8 cellular contexts compared by ENCODE assay signal in genomic region chr11:128716661-128717210, GRCh38. TPM values are rescaled to one million over a fixed set of nuclear protein-coding genes. Genes with fewer than 3 reads are reported as not detected.
DNase-seq lines count a peak whose midpoint lies in the region; ATAC-seq and TF ChIP-seq lines count a peak whose summit lies in the region.

No MANE protein-coding gene starts in this region.

- CTCF ChIA-PET in SK-N-SH (lab: Yijun Ruan, JAX), result no interaction called here

- H2AK5ac ChIP-seq in trophoblast cell (ENCODE audit: low read length), result peak overlapping the region; percentile 76

- no peak overlapping the region for H2BK5ac ChIP-seq in trophoblast cell (ENCODE audit: low read depth, low read length, poor library complexity)

- H4K12ac ChIP-seq in trophoblast cell (ENCODE audit: low read depth, low read length), result no peak overlapping the region

- H3K18ac ChIP-seq in trophoblast cell (ENCODE audit: low read length), result no peak overlapping the region

- H3K36me3 ChIP-seq in SK-N-SH (replicated peaks in 1 of 2; ENCODE audit: control insufficient read depth in 1 of 2, insufficient read depth in 2 of 2, low read length in 1 of 2) (peaks cover 0 to 7% of the 10 kb centered on the region in 2 experiments), trophoblast cell (ENCODE audit: control insufficient read depth in 1 of 2, insufficient read depth in 2 of 2, low read length in 2 of 2) (peaks cover 0 to 3% of the 10 kb centered on the region in 2 experiments)

- TF ChIP-seq RAD21 in SK-N-SH (IDR thresholded peaks at IDR 0.05; ENCODE audit: low read length), result no peak

- ATAC-seq in GM21447 (IDR thresholded peaks at IDR 0.05; ENCODE audit: unreplicated experiment) (peak; percentile 33), HG03571 (IDR thresholded peaks at IDR 0.05; ENCODE audit: unreplicated experiment) (no peak)

- peaks cover 94% of the 10 kb centered on the region for H3K79me2 ChIP-seq in SK-N-SH (ENCODE audit: insufficient read depth)
- no peaks in the 10 kb centered on the region for H3K79me2 ChIP-seq in trophoblast cell (ENCODE audit: control insufficient read depth, insufficient read depth, low read length, poor library complexity)

- no peaks in the 10 kb centered on the region for H3K27me3 ChIP-seq in SK-N-SH (ENCODE audit: insufficient read depth)
- no peaks in the 10 kb centered on the region for H3K27me3 ChIP-seq in trophoblast cell (ENCODE audit: insufficient read depth, low read length)

- H3K27ac ChIP-seq in SK-N-SH (ENCODE audit: low read depth in 2 of 2, low read length in 1 of 2), result peak overlapping the region in 1 of 2 experiments; percentile 76; a peak in 2 of 4 replicates
- H3K27ac ChIP-seq in trophoblast cell (ENCODE audit: low read depth, low read length), result no peak overlapping the region

- peak overlapping the region; percentile 97 for H3K27ac Mint-ChIP-seq in dendritic cell treated with granulocyte-macrophage colony-stimulating factor and Interleukin-4, amounts not matched to agents 40 ng/mL and 50 ng/mL, for 4 days

- H3K4me1 ChIP-seq in SK-N-SH (ENCODE audit: control insufficient read depth in 1 of 2, insufficient read depth in 2 of 2, low read depth in 1 of 2, low read length in 1 of 2), result peaks cover 12 to 24% of the 10 kb centered on the region in 2 experiments
- peaks cover 15% of the 10 kb centered on the region in 2 experiments for H3K4me1 ChIP-seq in trophoblast cell (ENCODE audit: control insufficient read depth in 1 of 2, insufficient read depth in 2 of 2, low read length in 2 of 2)

- no peaks in the 10 kb centered on the region for H3K9me2 ChIP-seq in SK-N-SH

- no peak for TF ChIP-seq CTCF in SK-N-SH (IDR thresholded peaks at IDR 0.05)

- no peaks in the 10 kb centered on the region for H4K20me1 ChIP-seq in SK-N-SH (ENCODE audit: insufficient read depth)

- peaks cover 97% of the 10 kb centered on the region for H3K4me1 Mint-ChIP-seq in dendritic cell treated with granulocyte-macrophage colony-stimulating factor and Interleukin-4, amounts not matched to agents 40 ng/mL and 50 ng/mL, for 4 days (ENCODE audit: low read depth)

- peaks cover 8% of the 10 kb centered on the region for H3K9me3 Mint-ChIP-seq in dendritic cell treated with granulocyte-macrophage colony-stimulating factor and Interleukin-4, amounts not matched to agents 40 ng/mL and 50 ng/mL, for 4 days

- H4K91ac ChIP-seq in trophoblast cell (ENCODE audit: low read depth, low read length), result peak overlapping the region; percentile 8

- peaks cover 4% of the 10 kb centered on the region for H3K79me1 ChIP-seq in trophoblast cell (ENCODE audit: low read length)

- H3K9ac ChIP-seq in SK-N-SH (peak overlapping the region; percentile 12; the same call in 1 of the 2 replicates), trophoblast cell (ENCODE audit: low read length) (no peak overlapping the region)

- no peak overlapping the region for H3K4ac ChIP-seq in trophoblast cell (ENCODE audit: low read depth, low read length)

- H3K4me3 ChIP-seq in SK-N-SH (ENCODE audit: low read depth in 2 of 2, low read length in 1 of 2), result no peak overlapping the region
- no peak overlapping the region for H3K4me3 ChIP-seq in trophoblast cell (ENCODE audit: low read depth, low read length)

- no peak overlapping the region for H4K8ac ChIP-seq in trophoblast cell (ENCODE audit: low read depth, low read length)

- WGBS in SK-N-SH (ENCODE audit: low lambda C conversion rate), result 85% methylated on average over 7 of the region's 8 CpGs
- no CpG with 5 or more reads among the region's 8 CpGs for WGBS in trophoblast cell (ENCODE audit: extremely low coverage, insufficient coverage, insufficient read length)

- no peak overlapping the region for H3K23ac ChIP-seq in trophoblast cell (ENCODE audit: low read length)

- H2AFZ ChIP-seq in SK-N-SH (ENCODE audit: low read depth) (no peak overlapping the region; the same call in 1 of the 2 replicates), trophoblast cell (ENCODE audit: insufficient read depth, low read length, poor library complexity) (no peak overlapping the region)

- peak overlapping the region; percentile 12 for H3K14ac ChIP-seq in trophoblast cell (ENCODE audit: low read length)

- peak overlapping the region; percentile 19 for H2BK12ac ChIP-seq in trophoblast cell (ENCODE audit: low read length)

- POLR2A ChIA-PET in SK-N-SH (lab: Yijun Ruan, JAX), result no interaction called here

- H3K4me2 ChIP-seq in SK-N-SH (peak overlapping the region; percentile 63; the same call in 1 of the 2 replicates), trophoblast cell (ENCODE audit: low read length) (no peak overlapping the region)

- DNase-seq in SK-N-SH, result no peak
- no peak for DNase-seq in trophoblast cell
- no peak for DNase-seq in NCI-H748 (lab: John Stamatoyannopoulos, UW; ENCODE audit: unreplicated experiment)
- DNase-seq in DMS53 treated with DMSO at 0.1 percent for 48 hours (lab: John Stamatoyannopoulos, UW; ENCODE audit: unreplicated experiment), result no peak
- no peak for DNase-seq in SHP77 (lab: John Stamatoyannopoulos, UW)

- H3K4me3 Mint-ChIP-seq in dendritic cell treated with granulocyte-macrophage colony-stimulating factor and Interleukin-4, amounts not matched to agents 40 ng/mL and 50 ng/mL, for 4 days, result peak overlapping the region; percentile 61

- intact Hi-C loops in dendritic cell treated with granulocyte-macrophage colony-stimulating factor and Interleukin-4, amounts not matched to agents 40 ng/mL and 50 ng/mL, for 4 days (cut with micrococcal nuclease), result no loop called here

- H3K9me3 ChIP-seq in SK-N-SH, result no peaks in the 10 kb centered on the region
- H3K9me3 ChIP-seq in trophoblast cell (ENCODE audit: insufficient read depth, low read depth, low read length), result peaks cover 1% of the 10 kb centered on the region

- H3F3A ChIP-seq in SK-N-SH (replicated peaks; ENCODE audit: insufficient read depth), result peaks cover 5% of the 10 kb centered on the region

- no peak for TF ChIP-seq EP300 in SK-N-SH (IDR thresholded peaks at IDR 0.05; ENCODE audit: borderline replicate concordance in 1 of 2, low read depth in 1 of 2, low read length in 1 of 2)

- peaks cover 62% of the 10 kb centered on the region for H3K36me3 Mint-ChIP-seq in dendritic cell treated with granulocyte-macrophage colony-stimulating factor and Interleukin-4, amounts not matched to agents 40 ng/mL and 50 ng/mL, for 4 days (ENCODE audit: low read depth)

- H2BK120ac ChIP-seq in trophoblast cell (ENCODE audit: insufficient read depth, low read length, poor library complexity), result no peak overlapping the region

- H3K27me3 Mint-ChIP-seq in dendritic cell treated with granulocyte-macrophage colony-stimulating factor and Interleukin-4, amounts not matched to agents 40 ng/mL and 50 ng/mL, for 4 days, result no peaks in the 10 kb centered on the region

TF ChIP-seq in SK-N-SH, 30 proteins besides CTCF, POLR2A, EP300 and RAD21:
- TF ChIP-seq, protein P1, sequence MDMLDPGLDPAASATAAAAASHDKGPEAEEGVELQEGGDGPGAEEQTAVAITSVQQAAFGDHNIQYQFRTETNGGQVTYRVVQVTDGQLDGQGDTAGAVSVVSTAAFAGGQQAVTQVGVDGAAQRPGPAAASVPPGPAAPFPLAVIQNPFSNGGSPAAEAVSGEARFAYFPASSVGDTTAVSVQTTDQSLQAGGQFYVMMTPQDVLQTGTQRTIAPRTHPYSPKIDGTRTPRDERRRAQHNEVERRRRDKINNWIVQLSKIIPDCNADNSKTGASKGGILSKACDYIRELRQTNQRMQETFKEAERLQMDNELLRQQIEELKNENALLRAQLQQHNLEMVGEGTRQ (IDR thresholded peaks at IDR 0.05; ENCODE audit: borderline replicate concordance, low read depth, low read length), result no peak
- TF ChIP-seq NFIC (IDR thresholded peaks at IDR 0.05; ENCODE audit: borderline replicate concordance) (no peak), JUND (IDR thresholded peaks at IDR 0.05) (no peak), POLR2AphosphoS5 (IDR thresholded peaks at IDR 0.05; ENCODE audit: low read depth, low read length) (no peak), TAF1 (IDR thresholded peaks at IDR 0.05; ENCODE audit: borderline replicate concordance, low read depth, low read length) (no peak), FOXM1 (IDR thresholded peaks at IDR 0.05; ENCODE audit: low read depth) (no peak), RFX5 (IDR thresholded peaks at IDR 0.05; ENCODE audit: low read length) (no peak), SIN3A (IDR thresholded peaks at IDR 0.05; ENCODE audit: borderline replicate concordance, low read depth, low read length) (no peak), SMC3 (IDR thresholded peaks at IDR 0.05; ENCODE audit: low read depth, low read length) (no peak), MXI1 (IDR thresholded peaks at IDR 0.05; ENCODE audit: low read depth, low read length) (no peak), RXRA (IDR thresholded peaks at IDR 0.05; ENCODE audit: borderline replicate concordance, low read depth) (no peak)
- TF ChIP-seq, protein P2, sequence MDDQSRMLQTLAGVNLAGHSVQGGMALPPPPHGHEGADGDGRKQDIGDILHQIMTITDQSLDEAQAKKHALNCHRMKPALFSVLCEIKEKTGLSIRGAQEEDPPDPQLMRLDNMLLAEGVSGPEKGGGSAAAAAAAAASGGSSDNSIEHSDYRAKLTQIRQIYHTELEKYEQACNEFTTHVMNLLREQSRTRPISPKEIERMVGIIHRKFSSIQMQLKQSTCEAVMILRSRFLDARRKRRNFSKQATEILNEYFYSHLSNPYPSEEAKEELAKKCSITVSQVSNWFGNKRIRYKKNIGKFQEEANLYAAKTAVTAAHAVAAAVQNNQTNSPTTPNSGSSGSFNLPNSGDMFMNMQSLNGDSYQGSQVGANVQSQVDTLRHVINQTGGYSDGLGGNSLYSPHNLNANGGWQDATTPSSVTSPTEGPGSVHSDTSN (IDR thresholded peaks at IDR 0.05), result no peak
- TF ChIP-seq, protein P3, sequence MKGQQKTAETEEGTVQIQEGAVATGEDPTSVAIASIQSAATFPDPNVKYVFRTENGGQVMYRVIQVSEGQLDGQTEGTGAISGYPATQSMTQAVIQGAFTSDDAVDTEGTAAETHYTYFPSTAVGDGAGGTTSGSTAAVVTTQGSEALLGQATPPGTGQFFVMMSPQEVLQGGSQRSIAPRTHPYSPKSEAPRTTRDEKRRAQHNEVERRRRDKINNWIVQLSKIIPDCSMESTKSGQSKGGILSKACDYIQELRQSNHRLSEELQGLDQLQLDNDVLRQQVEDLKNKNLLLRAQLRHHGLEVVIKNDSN (IDR thresholded peaks at IDR 0.05; ENCODE audit: borderline replicate concordance, low read depth), result no peak

RNA-seq across cellular contexts. Expression of gene FLI1, which starts 22.9 kb away (rescaled TPM):
- 14.7 and 16.7 TPM in 2 replicates for polyA plus RNA-seq in SK-N-SH (2012; rRNA removed)
- polyA plus RNA-seq in SK-N-SH (2012; cell fraction: cytosol; rRNA removed), result 6.6 and 9.8 TPM in 2 replicates
- polyA plus RNA-seq in SK-N-SH (2012; cell fraction: nucleus; rRNA removed), result 10.6 and 13.2 TPM in 2 replicates
- 2.3 and 3.1 TPM in 2 replicates for polyA plus RNA-seq in trophoblast cell (2013)
